Comparison of ENCODE assay signal across 33 cellular contexts in the genomic region with DNA sequence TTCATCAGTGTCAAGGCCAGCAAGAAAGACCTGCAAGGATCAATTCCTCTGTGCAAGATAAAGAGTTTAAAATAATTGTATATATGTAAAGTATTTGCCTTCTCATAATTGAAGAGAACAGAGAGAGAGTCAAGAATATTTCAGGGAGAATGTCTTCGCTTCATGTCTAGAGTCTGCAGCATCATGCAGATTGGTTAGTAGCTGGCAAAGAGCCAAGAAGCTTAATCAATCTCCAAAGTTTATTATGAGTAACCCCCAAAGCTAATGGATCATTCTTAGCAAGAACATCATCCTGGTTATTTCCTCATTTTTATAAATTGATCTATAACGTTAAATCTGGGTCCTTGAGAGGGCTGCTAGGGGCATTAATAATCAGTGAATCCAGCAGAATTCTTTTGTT.
"Had no signal": no experiment of that assay in that cellular context is flagged by ENCODE, and none has a peak within 500 bp of the region (broad histone marks: within the 10 kb centered on the region; RNA-seq: fewer than 3 reads in every experiment).

No MANE protein-coding gene starts in this region.

- FAIRE-seq: astrocyte, TTC549 had no signal

- H3K9me3 ChIP-seq: adrenal gland, body of pancreas, breast epithelium had no signal

- ATAC-seq: activated CD8-positive, alpha-beta T cell treated with anti-CD3 and anti-CD28 coated beads for 36 hours; activated naive CD4-positive, alpha-beta T cell treated with anti-CD3 and anti-CD28 coated beads, Interleukin-2, amount 50 U/mL, for 72 hours; activated T-cell treated with anti-CD3 and anti-CD28 coated beads, Interleukin-2, amount 50 U/mL, for 4 hours; activated T-cell treated with anti-CD3 and anti-CD28 coated beads, Interleukin-2, amount 50 U/mL, for 72 hours; activated T-helper 17 cell treated with anti-CD3 and anti-CD28 coated beads, Interleukin-2, amount 50 U/mL, for 72 hours; body of pancreas had no signal

- H3K36me3 ChIP-seq: adrenal gland, brain microvascular endothelial cell, breast epithelium had no signal

- H3K27ac ChIP-seq: adrenal gland, body of pancreas, brain microvascular endothelial cell, breast epithelium, VCaP had no signal

- DNase-seq: activated B cell treated with CpG ODN at 0.5 μM for 24 hours; activated CD4-positive, alpha-beta memory T cell treated with anti-CD3 and anti-CD28 coated beads for 36 hours; activated CD4-positive, alpha-beta T cell treated with anti-CD3 and anti-CD28 coated beads for 4 hours; activated CD4-positive, alpha-beta T cell treated with anti-CD3 and anti-CD28 coated beads, Interleukin-2, amount 10 ng/mL, durations not matched to agents 24 days and 14 days; activated CD4-positive, alpha-beta T cell treated with anti-CD3 and anti-CD28 coated beads, Interleukin-2, amount 50 U/mL, for 1 hour; activated CD4-positive, alpha-beta T cell treated with anti-CD3 and anti-CD28 coated beads, Interleukin-2, amount 50 U/mL, for 4 hours; activated CD4-positive, CD25-positive, alpha-beta regulatory T cell treated with anti-CD3 and anti-CD28 coated beads, Interleukin-2, amount 50 U/mL, for 72 hours; activated CD8-positive, alpha-beta memory T cell treated with anti-CD3 and anti-CD28 coated beads, Interleukin-2, amount 50 U/mL, for 4 hours; activated CD8-positive, alpha-beta T cell treated with anti-CD3 and anti-CD28 coated beads for 36 hours; activated effector memory CD4-positive, alpha-beta T cell treated with anti-CD3 and anti-CD28 coated beads, Interleukin-2, amount 50 U/mL, for 16 hours; activated gamma-delta T cell treated with Interleukin-2 at 50 U/mL for 16 hours; activated naive CD4-positive, alpha-beta T cell; activated naive CD4-positive, alpha-beta T cell treated with anti-CD3 and anti-CD28 coated beads for 36 hours; activated naive CD4-positive, alpha-beta T cell treated with anti-CD3 and anti-CD28 coated beads, Interleukin-2, amount 50 U/mL, for 16 hours; activated naive CD8-positive, alpha-beta T cell treated with anti-CD3 and anti-CD28 coated beads for 36 hours; activated T-cell treated with anti-CD3 and anti-CD28 coated beads for 4 hours; activated T-cell treated with anti-CD3 and anti-CD28 coated beads, Interleukin-2, amount 50 U/mL, for 1 hour; activated T-cell treated with anti-CD3 and anti-CD28 coated beads, Interleukin-2, amount 50 U/mL, for 4 hours; activated T-cell treated with anti-CD3 and anti-CD28 coated beads, Interleukin-2, amount 50 U/mL, for 72 hours; adrenal gland; amniotic stem cell; aorta; body of pancreas; brain microvascular endothelial cell; central memory CD4-positive, alpha-beta T cell; T-helper 2 cell; T-helper 9 cell had no signal

- H3K4me3 ChIP-seq: adrenal gland, body of pancreas, breast epithelium had no signal

- H3K27me3 ChIP-seq: adrenal gland, body of pancreas, brain microvascular endothelial cell, breast epithelium had no signal

- H3K4me1 ChIP-seq: adrenal gland, body of pancreas, breast epithelium had no signal
